In the genomic region with DNA sequence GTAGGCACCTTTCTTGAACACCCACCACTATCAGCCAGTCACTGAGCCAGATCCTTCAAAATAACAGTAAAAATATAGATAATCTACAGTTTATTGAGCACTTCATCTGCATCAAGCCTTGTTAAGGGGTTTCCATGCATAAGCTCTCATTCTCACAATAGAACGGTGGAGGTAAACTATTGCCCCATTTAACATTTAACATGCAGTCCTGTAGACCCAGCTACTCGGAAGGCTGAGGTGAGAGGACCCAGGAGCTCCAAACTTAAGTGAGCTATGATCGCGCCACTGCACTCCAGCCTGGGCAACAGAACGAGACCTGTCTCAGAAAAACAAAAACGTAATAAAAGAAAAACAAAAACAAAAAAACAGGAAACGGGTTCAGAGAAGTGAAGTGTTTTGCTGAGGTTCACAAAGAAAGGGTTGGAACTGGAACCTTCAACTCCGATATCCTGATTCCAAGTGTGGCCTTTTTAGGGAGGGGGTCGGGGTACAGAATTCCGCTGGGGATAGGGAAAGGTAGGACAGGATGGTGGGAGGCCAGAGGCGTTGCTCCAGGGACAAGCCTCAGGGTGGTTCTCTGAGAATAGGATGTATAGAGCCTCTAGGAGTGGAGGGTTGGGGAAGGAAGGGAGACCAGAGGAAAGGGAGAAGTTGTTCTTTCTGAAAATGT, we compare ENCODE assay signal across 8 cellular contexts. TPM values are rescaled to one million over a fixed set of nuclear protein-coding genes. Genes with fewer than 3 reads are reported as not detected.
A peak's percentile ranks its signal among the peaks of the same experiment; 100 is the strongest.
DNase-seq lines count a peak whose midpoint lies in the region; ATAC-seq and TF ChIP-seq lines count a peak whose summit lies in the region.

No MANE protein-coding gene starts in this region.

- no peak overlapping the region for H3K14ac ChIP-seq in mesenchymal stem cell (ENCODE audit: low read length in 2 of 2)

- peak overlapping the region; percentile 85 for H2AK5ac ChIP-seq in mesenchymal stem cell (ENCODE audit: low read length, severe bottlenecking)

- peak overlapping the region in 1 of 2 experiments; percentile 54 for H3K4ac ChIP-seq in mesenchymal stem cell (ENCODE audit: low read depth in 1 of 2, low read length in 2 of 2)

- WGBS in mesenchymal stem cell = 79% methylated on average over 8 of the region's 11 CpGs

- peak overlapping the region; percentile 58 for H2AFZ ChIP-seq in mesenchymal stem cell (ENCODE audit: low read depth, low read length)

- H3K4me1 ChIP-seq in left ventricle myocardium inferior (peaks cover 64% of the 10 kb centered on the region), mesenchymal stem cell (ENCODE audit: control insufficient read depth, insufficient read depth, low read depth, low read length) (peaks cover 15% of the 10 kb centered on the region), uterus (peaks cover 5% of the 10 kb centered on the region in 2 donors)

- H4K91ac ChIP-seq in mesenchymal stem cell (ENCODE audit: low read length) = no peak overlapping the region

- no peaks in the 10 kb centered on the region for H3K79me1 ChIP-seq in mesenchymal stem cell (replicated peaks; ENCODE audit: low read length, poor library complexity, severe bottlenecking)

- peak overlapping the region; percentile 71 for H2BK5ac ChIP-seq in mesenchymal stem cell (ENCODE audit: low read depth, low read length, poor library complexity, severe bottlenecking)

- no peak overlapping the region for H3K23ac ChIP-seq in mesenchymal stem cell (ENCODE audit: low read length in 2 of 2)

- H2BK120ac ChIP-seq in mesenchymal stem cell (ENCODE audit: low read depth, low read length) = no peak overlapping the region

- H3K9ac ChIP-seq in mesenchymal stem cell (ENCODE audit: low read length) = peak overlapping the region; percentile 68

- TF ChIP-seq POLR2A in uterus (IDR thresholded peaks at IDR 0.05) = no peak

- H3K27me3 ChIP-seq in left ventricle myocardium inferior (ENCODE audit: low read depth) = no peaks in the 10 kb centered on the region
- no peaks in the 10 kb centered on the region for H3K27me3 ChIP-seq in mesenchymal stem cell (ENCODE audit: control insufficient read depth in 1 of 2, insufficient read depth in 1 of 2, low read length in 2 of 2)
- no peaks in the 10 kb centered on the region for H3K27me3 ChIP-seq in uterus

- peak overlapping the region in 1 of 2 experiments; percentile 59 for H2BK12ac ChIP-seq in mesenchymal stem cell (ENCODE audit: low read length in 2 of 2)

- H3K18ac ChIP-seq in mesenchymal stem cell (ENCODE audit: low read depth in 1 of 2, low read length in 2 of 2) = peak overlapping the region in 1 of 2 experiments; percentile 0

- DNase-seq in left ventricle myocardium inferior = no peak
- no peak for DNase-seq in Right ventricle myocardium superior
- DNase-seq in astrocyte of the cerebellum (ENCODE audit: low read depth) = no peak
- no peak for DNase-seq in mesenchymal stem cell
- no peak for DNase-seq in uterus
- no peak for DNase-seq in T1000 (lab: John Stamatoyannopoulos, UW)

- no peak for ATAC-seq in Right ventricle myocardium superior (ENCODE audit: poor library complexity)
- ATAC-seq in HG03045 (IDR thresholded peaks at IDR 0.05; ENCODE audit: unreplicated experiment) = no peak
- no peak for ATAC-seq in HG02840 (IDR thresholded peaks at IDR 0.05; ENCODE audit: low FRiP score, unreplicated experiment)

- H3K4me2 ChIP-seq in mesenchymal stem cell (ENCODE audit: low read length, poor library complexity, severe bottlenecking) = peak overlapping the region; percentile 21

- TF ChIP-seq CTCF in left ventricle myocardium inferior (IDR thresholded peaks at IDR 0.05; ENCODE audit: borderline replicate concordance) = no peak
- no peak for TF ChIP-seq CTCF in astrocyte of the cerebellum (IDR thresholded peaks at IDR 0.05; ENCODE audit: low read depth, low read length, missing control alignments)
- TF ChIP-seq CTCF in uterus (IDR thresholded peaks at IDR 0.05) = no peak

- H3K27ac ChIP-seq in left ventricle myocardium inferior (replicated peaks) (peak overlapping the region; percentile 94), mesenchymal stem cell (ENCODE audit: low read length, poor library complexity, severe bottlenecking) (peak overlapping the region; percentile 55), uterus (peak overlapping the region; percentile 79 to 88)

- H2BK15ac ChIP-seq in mesenchymal stem cell (ENCODE audit: low read depth, poor library complexity, severe bottlenecking) = peak overlapping the region; percentile 12

- in situ Hi-C loops in astrocyte of the cerebellum (cut with HindIII; ENCODE audit: low sequenced_read_pairs) = no loop called here

- intact Hi-C loops in left ventricle myocardium inferior (cut with micrococcal nuclease) = no loop called here
- intact Hi-C loops in Right ventricle myocardium superior (cut with DNase I) = no loop called here
- intact Hi-C loops in uterus (cut with DNase I; ENCODE audit: low total_unique reads) = no loop called here

- H3K36me3 ChIP-seq in left ventricle myocardium inferior (no peaks in the 10 kb centered on the region), mesenchymal stem cell (ENCODE audit: control insufficient read depth in 1 of 2, insufficient read depth in 2 of 2, low read depth in 1 of 2, low read length in 2 of 2) (no peaks in the 10 kb centered on the region), uterus (no peaks in the 10 kb centered on the region)

- H4K8ac ChIP-seq in mesenchymal stem cell (ENCODE audit: low read length) = peak overlapping the region; percentile 85

- no peaks in the 10 kb centered on the region for H3K9me3 ChIP-seq in left ventricle myocardium inferior (replicated peaks)
- no peaks in the 10 kb centered on the region for H3K9me3 ChIP-seq in mesenchymal stem cell (ENCODE audit: control insufficient read depth, low read length)
- no peaks in the 10 kb centered on the region for H3K9me3 ChIP-seq in uterus

- H3K4me3 ChIP-seq in left ventricle myocardium inferior (peak overlapping the region; percentile 71), astrocyte of the cerebellum (ENCODE audit: low read depth, low read length) (peak overlapping the region; percentile 7), mesenchymal stem cell (ENCODE audit: insufficient read depth in 1 of 2, low read depth in 1 of 2, low read length in 2 of 2) (peak overlapping the region in 1 of 2 experiments; percentile 43), uterus (peak overlapping the region; percentile 14 to 22)

RNA-seq across cellular contexts. Expression of gene SESN2, which starts 11.6 kb away (rescaled TPM):
- total RNA-seq in left ventricle myocardium inferior (3.0 TPM), Right ventricle myocardium superior (2.6 TPM), uterus (10 to 100 TPM in 1 of 4 donors, 1 to 10 TPM in 3; 4.9 to 15.9 (median 7.9) TPM)
- 29.9 TPM for polyA plus RNA-seq in mesenchymal stem cell (2013, experiment 1 of 2)
- polyA plus RNA-seq in mesenchymal stem cell (2013, experiment 2 of 2) = 29.1 TPM

RNA-seq across cellular contexts. Expression of gene ATP5IF1, which starts 11.8 kb away (rescaled TPM):
- total RNA-seq in left ventricle myocardium inferior = 430 TPM
- 358 TPM for total RNA-seq in Right ventricle myocardium superior
- 410 TPM for polyA plus RNA-seq in mesenchymal stem cell (2013, experiment 1 of 2)
- polyA plus RNA-seq in mesenchymal stem cell (2013, experiment 2 of 2) = 423 TPM
- 100 to 1,000 TPM in 1 of 4 donors, 10 to 100 TPM in 3; 57.1 to 103 (median 82.2) TPM for total RNA-seq in uterus

RNA-seq across cellular contexts. Expression of gene DNAJC8, which starts 14.9 kb away (rescaled TPM):
- 55.3 TPM for total RNA-seq in left ventricle myocardium inferior
- total RNA-seq in Right ventricle myocardium superior = 54.9 TPM
- 128 TPM for polyA plus RNA-seq in mesenchymal stem cell (2013, experiment 1 of 2)
- 125 TPM for polyA plus RNA-seq in mesenchymal stem cell (2013, experiment 2 of 2)
- total RNA-seq in uterus = 10 to 100 TPM; 24.3 to 90.9 (median 56.2) TPM
